In the genomic region with DNA sequence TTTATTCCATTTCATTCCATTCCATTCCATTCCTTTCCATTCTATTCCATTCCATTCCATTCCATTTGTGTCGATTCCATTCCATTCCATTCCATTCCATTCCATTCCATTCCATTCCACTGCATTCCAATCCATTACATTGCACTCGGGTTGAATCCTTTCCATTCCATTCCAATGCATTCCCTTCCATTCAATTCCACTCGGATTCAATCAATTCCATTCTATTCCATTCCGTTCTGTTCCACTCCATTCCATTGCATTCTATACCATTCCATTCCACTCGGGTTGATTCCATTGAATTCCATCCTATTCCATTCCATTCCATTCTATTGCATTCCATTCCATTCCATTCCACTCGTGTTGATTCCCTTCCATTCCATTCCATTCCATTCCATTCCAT, we compare ENCODE assay signal across 8 cellular contexts.
A peak's percentile ranks its signal among the peaks of the same experiment; 100 is the strongest.
DNase-seq lines count a peak whose midpoint lies in the region; ATAC-seq and TF ChIP-seq lines count a peak whose summit lies in the region.
"Not testable (repeated sequence)": the region's sequence is repeated elsewhere in the genome, so short reads cannot be mapped to it uniquely, and the experiment has no call there.

No MANE protein-coding gene starts in this region.

- not testable (repeated sequence) for H3K4me2 ChIP-seq in GM23248 (ENCODE audit: unreplicated experiment)

- H3K4me1 ChIP-seq in GM23248 (ENCODE audit: insufficient read depth): not testable (repeated sequence)

- H3K9me3 Mint-ChIP-seq in activated CD8-positive, alpha-beta T cell treated with anti-CD3 and anti-CD28 coated beads, Interleukin-2, amount 10 ng/mL, durations not matched to agents 7 days and 5 days (ENCODE audit: insufficient read depth): peaks cover 12% of the 10 kb centered on the region

- not testable (repeated sequence) for H3K27ac Mint-ChIP-seq in activated CD8-positive, alpha-beta T cell treated with anti-CD3 and anti-CD28 coated beads, Interleukin-2, amount 10 ng/mL, durations not matched to agents 7 days and 5 days

- not testable (repeated sequence) for H3K27me3 ChIP-seq in GM23248 (replicated peaks; ENCODE audit: insufficient read depth)

- not testable (repeated sequence) for H3K27ac ChIP-seq in GM23248

- not testable (repeated sequence) for H2AFZ ChIP-seq in GM23248

- not testable (repeated sequence) for H3F3A ChIP-seq in GM23248 (ENCODE audit: insufficient read depth)

- not testable (repeated sequence) for H3K79me2 ChIP-seq in GM23248 (ENCODE audit: insufficient read depth)

- H3K36me3 Mint-ChIP-seq in activated CD8-positive, alpha-beta T cell treated with anti-CD3 and anti-CD28 coated beads, Interleukin-2, amount 10 ng/mL, durations not matched to agents 7 days and 5 days (ENCODE audit: low read depth): peaks cover 65% of the 10 kb centered on the region

- H3K9me3 ChIP-seq in GM23248 (ENCODE audit: low read depth): not testable (repeated sequence)

- not testable (repeated sequence) for TF ChIP-seq POLR2A in NB4 (IDR thresholded peaks at IDR 0.05; ENCODE audit: extremely low read depth, insufficient read length)

- not testable (repeated sequence) for ATAC-seq in activated CD8-positive, alpha-beta T cell treated with anti-CD3 and anti-CD28 coated beads, Interleukin-2, amount 10 ng/mL, durations not matched to agents 7 days and 5 days
- peak; percentile 10 for ATAC-seq in left lobe of liver

- H3K27me3 Mint-ChIP-seq in activated CD8-positive, alpha-beta T cell treated with anti-CD3 and anti-CD28 coated beads, Interleukin-2, amount 10 ng/mL, durations not matched to agents 7 days and 5 days (ENCODE audit: low read depth): not testable (repeated sequence)

- not testable (repeated sequence) for H3K9ac ChIP-seq in GM23248

- peak; percentile 69 for DNase-seq in A172 (ENCODE audit: low spot score)
- DNase-seq in GM23248: peak; percentile 8
- DNase-seq in NB4 (ENCODE audit: low read depth): peak; percentile 50
- DNase-seq in activated CD8-positive, alpha-beta T cell treated with anti-CD3 and anti-CD28 coated beads, Interleukin-2, amount 10 ng/mL, durations not matched to agents 7 days and 5 days: peak; percentile 27
- DNase-seq in dedifferentiated amniotic fluid mesenchymal stem cell (ENCODE audit: extremely low spot score): peak; percentile 85
- peak; percentile 45 for DNase-seq in fibroblast of the aortic adventitia (ENCODE audit: low read depth)
- DNase-seq in left lobe of liver (ENCODE audit: low spot score): not testable (repeated sequence)
- DNase-seq in pulmonary artery endothelial cell (ENCODE audit: low read depth, low spot score): peak; percentile 63

- CTCF ChIA-PET in activated CD8-positive, alpha-beta T cell treated with anti-CD3 and anti-CD28 coated beads, Interleukin-2, amount 10 ng/mL, durations not matched to agents 7 days and 5 days (lab: Charles Lee): not testable (repeated sequence)

- POLR2A ChIA-PET in activated CD8-positive, alpha-beta T cell treated with anti-CD3 and anti-CD28 coated beads, Interleukin-2, amount 10 ng/mL, durations not matched to agents 7 days and 5 days (lab: Charles Lee): not testable (repeated sequence)

- in situ Hi-C loops in GM23248 (cut with MboI): not testable (repeated sequence)

- H3K4me3 Mint-ChIP-seq in activated CD8-positive, alpha-beta T cell treated with anti-CD3 and anti-CD28 coated beads, Interleukin-2, amount 10 ng/mL, durations not matched to agents 7 days and 5 days: not testable (repeated sequence)

- not testable (repeated sequence) for TF ChIP-seq CTCF in NB4 (IDR thresholded peaks at IDR 0.05; ENCODE audit: low read depth, low read length); fibroblast of the aortic adventitia (IDR thresholded peaks at IDR 0.05; ENCODE audit: insufficient read depth, low read length)

- not testable (repeated sequence) for H3K4me1 Mint-ChIP-seq in activated CD8-positive, alpha-beta T cell treated with anti-CD3 and anti-CD28 coated beads, Interleukin-2, amount 10 ng/mL, durations not matched to agents 7 days and 5 days (ENCODE audit: low read depth)

- H3K4me3 ChIP-seq in GM23248; NB4 (ENCODE audit: low read depth, low read length); fibroblast of the aortic adventitia (ENCODE audit: low read depth, low read length): not testable (repeated sequence)

- WGBS in GM23248 (ENCODE audit: low coverage in 1 of 2, low lambda C conversion rate in 2 of 2, missing lambda C conversion rate in 2 of 2), 2 experiments: 11 to 18% methylated on average over 6 of the region's 6 CpGs

- H3K9me2 ChIP-seq in GM23248 (ENCODE audit: insufficient read depth): not testable (repeated sequence)

- H4K20me1 ChIP-seq in GM23248 (ENCODE audit: insufficient read depth): not testable (repeated sequence)

- not testable (repeated sequence) for H3K36me3 ChIP-seq in GM23248 (ENCODE audit: low read depth)
